In genomic region chr10:79131730-79132644, GRCh38 we compare ENCODE assay signal across 19 cellular contexts.
DNase-seq lines count a peak whose midpoint lies in the region; TF ChIP-seq lines count a peak whose summit lies in the region.
"Had no signal": no experiment of that assay in that cellular context is flagged by ENCODE, and none has a peak within 500 bp of the region (broad histone marks: within the 10 kb centered on the region; RNA-seq: fewer than 3 reads in every experiment).

No MANE protein-coding gene starts in this region.

- H2AFZ ChIP-seq in Loucy (ENCODE audit: low read length) = no peak overlapping the region

- no peaks in the 10 kb centered on the region for H3K9me2 ChIP-seq in DOHH2 (replicated peaks; ENCODE audit: control insufficient read depth, low read length)
- no peaks in the 10 kb centered on the region for H3K9me2 ChIP-seq in Loucy (replicated peaks; ENCODE audit: low read depth, low read length)

- intact Hi-C loops in esophagus muscularis mucosa (cut with DNase I) (no loop called here), colonic mucosa (cut with DNase I) (no loop called here)

- peaks cover 5% of the 10 kb centered on the region for H3K27me3 ChIP-seq in DOHH2 (ENCODE audit: control insufficient read depth, low read length)
- H3K27me3 ChIP-seq in Loucy (ENCODE audit: insufficient read depth, low read length, poor library complexity, severe bottlenecking) = no peaks in the 10 kb centered on the region
- no peaks in the 10 kb centered on the region for H3K27me3 ChIP-seq in esophagus muscularis mucosa
- no peaks in the 10 kb centered on the region for H3K27me3 ChIP-seq in colonic mucosa
- H3K27me3 ChIP-seq: pancreas had no signal

- H3K4me1 Mint-ChIP-seq in progenitor cell of endocrine pancreas (ENCODE audit: low read depth) = peaks cover 80% of the 10 kb centered on the region

- TF ChIP-seq EP300 in esophagus muscularis mucosa (IDR thresholded peaks at IDR 0.05) = no peak

- H3K9me3 ChIP-seq in DOHH2 (ENCODE audit: control insufficient read depth, insufficient read depth, low read length) (no peaks in the 10 kb centered on the region), Loucy (ENCODE audit: insufficient read depth, low read depth, low read length) (no peaks in the 10 kb centered on the region), esophagus muscularis mucosa (no peaks in the 10 kb centered on the region), colonic mucosa (no peaks in the 10 kb centered on the region)
- H3K9me3 ChIP-seq: pancreas had no signal

- H3K27me3 Mint-ChIP-seq in progenitor cell of endocrine pancreas = no peaks in the 10 kb centered on the region
- H3K27me3 Mint-ChIP-seq: activated naive CD4-positive, alpha-beta T cell treated with anti-CD3 and anti-CD28 coated beads, Interleukin-2, amount 50 U/mL, for 24 hours; stimulated activated naive CD8-positive, alpha-beta T cell treated with anti-CD3 and anti-CD28 coated beads, Interleukin-15, amount 100 ng/mL, for 72 hours had no signal

- H3K27ac ChIP-seq in DOHH2 (ENCODE audit: low read depth, low read length) = no peak overlapping the region; the same call in 1 of the 2 replicates
- H3K27ac ChIP-seq in esophagus muscularis mucosa (replicated peaks in 1 of 4) = peak overlapping the region in 3 of 4 donors; percentile 33 to 45 (median 37)
- no peak overlapping the region for H3K27ac ChIP-seq in colonic mucosa
- H3K27ac ChIP-seq: C4-2B, pancreas had no signal

- H3K9me3 Mint-ChIP-seq in progenitor cell of endocrine pancreas (ENCODE audit: low read depth) = no peaks in the 10 kb centered on the region
- H3K9me3 Mint-ChIP-seq: activated naive CD4-positive, alpha-beta T cell treated with anti-CD3 and anti-CD28 coated beads, Interleukin-2, amount 50 U/mL, for 24 hours; stimulated activated naive CD8-positive, alpha-beta T cell treated with anti-CD3 and anti-CD28 coated beads, Interleukin-15, amount 100 ng/mL, for 72 hours had no signal

- 76% methylated on average over 11 of the region's 15 CpGs for WGBS in esophagus muscularis mucosa

- H3K9ac ChIP-seq in Loucy (ENCODE audit: low read depth, low read length, poor library complexity, severe bottlenecking) (peak overlapping the region; percentile 82), colonic mucosa (ENCODE audit: low read depth in 2 of 2, low read length in 2 of 2) (no peak overlapping the region)

- H3K4me3 Mint-ChIP-seq in progenitor cell of endocrine pancreas (ENCODE audit: low read depth) = peak overlapping the region; percentile 3
- H3K4me3 Mint-ChIP-seq: activated naive CD4-positive, alpha-beta T cell treated with anti-CD3 and anti-CD28 coated beads, Interleukin-2, amount 50 U/mL, for 24 hours; stimulated activated naive CD8-positive, alpha-beta T cell treated with anti-CD3 and anti-CD28 coated beads, Interleukin-15, amount 100 ng/mL, for 72 hours had no signal

- H3K79me2 ChIP-seq in DOHH2 (ENCODE audit: control insufficient read depth, low read length) (no peaks in the 10 kb centered on the region), Loucy (ENCODE audit: insufficient read depth, low read length) (peaks cover 96% of the 10 kb centered on the region)

- H4K20me1 ChIP-seq in DOHH2 (ENCODE audit: control insufficient read depth, insufficient read depth, low read depth, low read length) = no peaks in the 10 kb centered on the region
- no peaks in the 10 kb centered on the region for H4K20me1 ChIP-seq in Loucy (ENCODE audit: insufficient read depth, low read length, poor library complexity, severe bottlenecking)

- H3K27ac Mint-ChIP-seq in progenitor cell of endocrine pancreas = peak overlapping the region; percentile 96
- H3K27ac Mint-ChIP-seq: activated naive CD4-positive, alpha-beta T cell treated with anti-CD3 and anti-CD28 coated beads, Interleukin-2, amount 50 U/mL, for 24 hours had no signal

- H3K4me3 ChIP-seq in DOHH2 (ENCODE audit: low read length) = peak overlapping the region; percentile 42
- H3K4me3 ChIP-seq in Loucy (ENCODE audit: low read length, poor library complexity, severe bottlenecking) = no peak overlapping the region
- no peak overlapping the region for H3K4me3 ChIP-seq in esophagus muscularis mucosa
- no peak overlapping the region for H3K4me3 ChIP-seq in colonic mucosa
- H3K4me3 ChIP-seq: pancreas had no signal

- peak overlapping the region; percentile 66 for H3K4me2 ChIP-seq in DOHH2 (ENCODE audit: low read length)
- H3K4me2 ChIP-seq in Loucy (ENCODE audit: low read depth, low read length, poor library complexity, severe bottlenecking) = peak overlapping the region; percentile 54

- DNase-seq in esophagus muscularis mucosa (ENCODE audit: extremely low spot score) = no peak
- no peak for DNase-seq in progenitor cell of endocrine pancreas (ENCODE audit: low spot score, unreplicated experiment)
- no peak for DNase-seq in colonic mucosa
- DNase-seq in NCI-H446 treated with DMSO at 0.1 percent for 48 hours (lab: John Stamatoyannopoulos, UW) = no peak
- no peak for DNase-seq in DMS 273 (lab: John Stamatoyannopoulos, UW; ENCODE audit: unreplicated experiment)
- DNase-seq in retina = no peak
- DNase-seq: activated CD4-positive, CD25-positive, alpha-beta regulatory T cell treated with anti-CD3 and anti-CD28 coated beads, Interleukin-2, amount 50 U/mL, for 72 hours; activated CD8-positive, alpha-beta memory T cell treated with anti-CD3 and anti-CD28 coated beads, Interleukin-2, amount 50 U/mL, for 4 hours; effector memory CD4-positive, alpha-beta T cell; EL; midbrain; NCI-H2081; NCI-H526; pancreas; stimulated activated naive CD8-positive, alpha-beta T cell treated with anti-CD3 and anti-CD28 coated beads, Interleukin-15, amount 100 ng/mL, for 72 hours had no signal

- H3K4me1 ChIP-seq in DOHH2 (ENCODE audit: control insufficient read depth, low read length) (peaks cover 38% of the 10 kb centered on the region), Loucy (ENCODE audit: insufficient read depth, low read length, poor library complexity, severe bottlenecking) (peaks cover 98% of the 10 kb centered on the region), esophagus muscularis mucosa (peaks cover 82 to 98% (median 94%) of the 10 kb centered on the region in 4 donors), colonic mucosa (peaks cover 11% of the 10 kb centered on the region)

- H3F3A ChIP-seq in DOHH2 (ENCODE audit: control insufficient read depth, insufficient read depth) (no peaks in the 10 kb centered on the region), Loucy (ENCODE audit: low read depth) (peaks cover 15% of the 10 kb centered on the region; the same call in 1 of the 2 replicates)

- H3K36me3 ChIP-seq in DOHH2 (ENCODE audit: control insufficient read depth, low read length) (no peaks in the 10 kb centered on the region), Loucy (ENCODE audit: insufficient read depth, low read length) (peaks cover 16% of the 10 kb centered on the region; the same call in 1 of the 2 replicates), esophagus muscularis mucosa (peaks cover 0 to 21% (median 12%) of the 10 kb centered on the region in 4 donors), colonic mucosa (no peaks in the 10 kb centered on the region)
- H3K36me3 ChIP-seq: pancreas had no signal

- no peak for TF ChIP-seq POLR2A in esophagus muscularis mucosa (IDR thresholded peaks at IDR 0.05; ENCODE audit: low read depth)

- TF ChIP-seq CTCF in DOHH2 (IDR thresholded peaks at IDR 0.05; ENCODE audit: low read depth, low read length, poor library complexity, severe bottlenecking) = no peak
- TF ChIP-seq CTCF in Loucy (conservative IDR thresholded peaks at IDR 0.05; ENCODE audit: low read length) = no peak
- TF ChIP-seq CTCF in esophagus muscularis mucosa (IDR thresholded peaks at IDR 0.05) = no peak
- TF ChIP-seq CTCF in progenitor cell of endocrine pancreas (IDR thresholded peaks at IDR 0.05; ENCODE audit: unreplicated experiment) = no peak
- TF ChIP-seq CTCF in colonic mucosa (IDR thresholded peaks at IDR 0.05) = no peak

- peaks cover under 1% of the 10 kb centered on the region for H3K36me3 Mint-ChIP-seq in progenitor cell of endocrine pancreas (ENCODE audit: insufficient read depth)
- H3K36me3 Mint-ChIP-seq: activated naive CD4-positive, alpha-beta T cell treated with anti-CD3 and anti-CD28 coated beads, Interleukin-2, amount 50 U/mL, for 24 hours had no signal

Comparison
In these comparisons a context has a peak if more than half of its experiments do, and no peak if none do; other contexts are left out.
1. H3K27ac ChIP-seq: peak in esophagus muscularis mucosa (3 of 4); none in DOHH2 (single experiment) and colonic mucosa (single experiment).